8 cellular contexts compared by ENCODE assay signal in the genomic region with DNA sequence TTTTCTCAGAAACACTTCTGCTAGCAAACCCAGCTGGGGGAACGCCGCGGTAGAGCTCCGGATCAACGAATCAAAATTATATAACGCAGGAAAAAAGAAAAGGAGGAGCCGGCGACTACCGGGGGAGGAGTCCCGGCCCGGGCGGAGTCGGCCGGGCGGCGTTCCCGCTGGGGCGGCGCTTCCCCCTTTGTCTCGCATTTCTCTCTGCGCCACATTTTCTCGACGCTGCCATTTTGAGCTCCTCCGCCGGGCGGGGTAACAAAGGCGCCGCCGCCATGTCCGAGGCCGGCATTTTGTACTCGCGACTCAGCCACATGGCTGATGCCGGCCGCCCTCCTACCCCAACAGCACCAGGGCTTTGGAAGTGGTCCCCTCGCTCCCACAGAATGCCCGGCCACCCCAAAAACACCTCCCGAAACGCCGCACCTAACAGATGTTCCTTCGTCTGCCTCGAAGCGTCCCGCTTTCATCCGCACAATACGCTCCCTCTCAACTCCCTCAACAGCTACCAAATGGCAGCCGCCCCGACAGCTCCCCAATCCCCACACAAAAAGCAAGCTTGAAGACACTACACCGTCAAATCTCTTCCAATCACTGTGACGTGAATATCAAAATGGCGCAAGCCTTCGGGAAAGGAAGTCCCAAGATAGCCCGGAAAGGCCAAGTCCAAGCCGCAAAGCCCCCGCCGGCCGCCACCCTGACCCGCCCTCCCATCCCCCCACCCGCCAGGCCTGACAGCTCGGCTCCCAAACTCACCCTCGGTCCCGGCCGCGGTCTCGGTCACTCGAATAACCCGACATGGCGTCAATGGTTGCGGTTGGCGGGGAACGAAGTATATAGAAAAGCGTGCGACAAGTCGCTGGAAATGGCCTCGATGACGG. TPM values are rescaled to one million over a fixed set of nuclear protein-coding genes. Genes with fewer than 3 reads are reported as not detected.
A peak's percentile ranks its signal among the peaks of the same experiment; 100 is the strongest.
DNase-seq lines count a peak whose midpoint lies in the region; ATAC-seq and TF ChIP-seq lines count a peak whose summit lies in the region.

No MANE protein-coding gene starts in this region.

- H3K27me3 ChIP-seq in NT2/D1 (ENCODE audit: insufficient read depth, insufficient read length) (no peaks in the 10 kb centered on the region), endocrine pancreas (ENCODE audit: control insufficient read depth, insufficient read depth, low read length) (no peaks in the 10 kb centered on the region)

- peak overlapping the region; percentile 94 for H3K4me3 ChIP-seq in NT2/D1 (ENCODE audit: insufficient read length, low read depth)
- peak overlapping the region; percentile 99 for H3K4me3 ChIP-seq in endocrine pancreas (ENCODE audit: control insufficient read depth, insufficient read depth, low read length)

- no peaks in the 10 kb centered on the region for H3K4me1 ChIP-seq in NT2/D1 (ENCODE audit: insufficient read depth, insufficient read length)
- peaks cover 35% of the 10 kb centered on the region for H3K4me1 ChIP-seq in endocrine pancreas (ENCODE audit: control insufficient read depth, insufficient read depth, low read length)

- no peak for ATAC-seq in GM19455 (IDR thresholded peaks at IDR 0.05; ENCODE audit: unreplicated experiment)

- H3K36me3 ChIP-seq in NT2/D1 (ENCODE audit: insufficient read depth, insufficient read length, low read length) = peaks cover 79% of the 10 kb centered on the region
- H3K36me3 ChIP-seq in endocrine pancreas (ENCODE audit: control insufficient read depth, insufficient read depth, low read length) = peaks cover 38% of the 10 kb centered on the region

- H3K9ac ChIP-seq in NT2/D1 (ENCODE audit: insufficient read length, low read depth) (peak overlapping the region; percentile 98), endocrine pancreas (ENCODE audit: control insufficient read depth, insufficient read depth, low read length) (peak overlapping the region; percentile 99)

- H3K9me3 ChIP-seq in NT2/D1 (ENCODE audit: insufficient read depth, low read length) = no peaks in the 10 kb centered on the region
- H3K9me3 ChIP-seq in endocrine pancreas (ENCODE audit: control insufficient read depth, low read length) = no peaks in the 10 kb centered on the region

- DNase-seq in HUDEP-2 (lab: John Stamatoyannopoulos, UW; ENCODE audit: unreplicated experiment in 76 of 76) (peak in 74 of 76 experiments; percentile 9 to 86 (median 74)), NT2/D1 (ENCODE audit: low read depth, low spot score) (no peak), mesenteric fat pad (ENCODE audit: low spot score) (peak; percentile 97)
- peak; percentile 54 for DNase-seq in activated CD8-positive, alpha-beta memory T cell treated with anti-CD3 and anti-CD28 coated beads, Interleukin-2, amount 50 U/mL, for 24 hours (ENCODE audit: extremely low read depth)
- peak; percentile 59 for DNase-seq in stimulated activated CD8-positive, alpha-beta memory T cell treated with anti-CD3 and anti-CD28 coated beads, Interleukin-12 subunit alpha, Interleukin-12 subunit beta, amount 100 ng/mL, for 24 hours (ENCODE audit: extremely low read depth)

- peak; percentile 60 for TF ChIP-seq POLR2A in GM10847 (IDR thresholded peaks at IDR 0.05; ENCODE audit: extremely low read depth, insufficient read length)

RNA-seq across cellular contexts. Expression of gene DDX5, which starts 0.5 kb away (rescaled TPM):
- 902 TPM for total RNA-seq in mesenteric fat pad

RNA-seq across cellular contexts. Expression of gene CEP95, which starts 1.2 kb away (rescaled TPM):
- total RNA-seq in mesenteric fat pad = 26.8 TPM

RNA-seq across cellular contexts. Expression of gene POLG2, which starts 8.7 kb away (rescaled TPM):
- 11.6 TPM for total RNA-seq in mesenteric fat pad

RNA-seq across cellular contexts. Expression of gene MILR1, which starts 56.6 kb away (rescaled TPM):
- total RNA-seq in mesenteric fat pad = 15.5 TPM
